8 cellular contexts compared by ENCODE assay signal in genomic region chr20:50957276-50957675, GRCh38. TPM values are rescaled to one million over a fixed set of nuclear protein-coding genes. Genes with fewer than 3 reads are reported as not detected.
A peak's percentile ranks its signal among the peaks of the same experiment; 100 is the strongest.
DNase-seq lines count a peak whose midpoint lies in the region; ATAC-seq and TF ChIP-seq lines count a peak whose summit lies in the region.

No MANE protein-coding gene starts in this region.

- peaks cover 30% of the 10 kb centered on the region for H3K36me3 Mint-ChIP-seq in osteocyte (ENCODE audit: unreplicated experiment)

- peaks cover 83% of the 10 kb centered on the region for H3K79me2 ChIP-seq in OCI-LY7 (ENCODE audit: insufficient read depth, low read depth, low read length)

- peaks cover 45% of the 10 kb centered on the region for H3K4me1 Mint-ChIP-seq in osteocyte (ENCODE audit: unreplicated experiment)

- no TSS peak for BruUV-seq in OCI-LY7 (replicated peaks; lab: Mats Ljungman, UMichigan)

- H3K9me3 Mint-ChIP-seq in osteocyte (ENCODE audit: unreplicated experiment), result peaks cover 5% of the 10 kb centered on the region

- H3K4me3 ChIP-seq in OCI-LY7 (ENCODE audit: low read depth, low read length, poor library complexity, severe bottlenecking), result peak overlapping the region; percentile 100

- intact Hi-C loops in OCI-LY7 (cut with micrococcal nuclease; ENCODE audit: unreplicated experiment), result no loop called here

- CTCF ChIA-PET in OCI-LY7 (lab: Charles Lee; ENCODE audit: unreplicated experiment), result interaction anchor here (1.7 kb wide), 1 partner anchor 28 kb away, joined by 5 read pairs; no protein-coding TSS in a partner anchor

- H2AFZ ChIP-seq in OCI-LY7 (ENCODE audit: low read length), result no peak overlapping the region

- H3K4me3 Mint-ChIP-seq in osteocyte (ENCODE audit: unreplicated experiment), result peak overlapping the region; percentile 91

- DNase-seq in DMS114 treated with DMSO at 0.1 percent for 48 hours (lab: John Stamatoyannopoulos, UW; ENCODE audit: unreplicated experiment), result peak; percentile 65
- peak; percentile 11 for DNase-seq in OCI-LY7 (ENCODE audit: low spot score)
- no peak for DNase-seq in epithelial cell of prostate (ENCODE audit: low read depth, low spot score)
- DNase-seq in osteocyte (ENCODE audit: extremely low spot score, unreplicated experiment), result no peak
- no peak for DNase-seq in SHP77 (lab: John Stamatoyannopoulos, UW)
- no peak for DNase-seq in pons (ENCODE audit: low spot score)
- DNase-seq in ecto neural progenitor cell (ENCODE audit: low spot score), result no peak

- peaks cover 63% of the 10 kb centered on the region for H3K36me3 ChIP-seq in OCI-LY7 (ENCODE audit: insufficient read depth, low read length)

- peak overlapping the region; percentile 100 for H3K27ac Mint-ChIP-seq in osteocyte (ENCODE audit: unreplicated experiment)

- peaks cover 44% of the 10 kb centered on the region for H3K4me1 ChIP-seq in OCI-LY7 (ENCODE audit: insufficient read depth, low read length, poor library complexity, severe bottlenecking)

- TF ChIP-seq CTCF in OCI-LY7 (conservative IDR thresholded peaks at IDR 0.05; ENCODE audit: low read length), result no peak
- TF ChIP-seq CTCF in osteocyte (IDR thresholded peaks at IDR 0.05), result no peak

- no peaks in the 10 kb centered on the region for H3K9me3 ChIP-seq in OCI-LY7 (ENCODE audit: low read length)

- H3K4me2 ChIP-seq in OCI-LY7 (ENCODE audit: low read length), result peak overlapping the region; percentile 99

- POLR2A ChIA-PET in OCI-LY7 (lab: Charles Lee), result interaction anchor here (0.7 to 1.5 kb wide), 4 partner anchors 15 to 147 kb away, joined by 3 to 5 read pairs (median 4); partner anchors contain the start of gene ADNP

- no peak for ATAC-seq in GM18873 (IDR thresholded peaks at IDR 0.05; ENCODE audit: low FRiP score, unreplicated experiment)

- no peaks in the 10 kb centered on the region for H3K9me2 ChIP-seq in OCI-LY7 (ENCODE audit: insufficient read depth, low read length)

- no peaks in the 10 kb centered on the region for H3K27me3 Mint-ChIP-seq in osteocyte (ENCODE audit: unreplicated experiment)

- H3K27ac ChIP-seq in OCI-LY7 (ENCODE audit: low read depth, low read length, poor library complexity, severe bottlenecking) (peak overlapping the region; percentile 64), epithelial cell of prostate (peak overlapping the region; percentile 75)

- H4K20me1 ChIP-seq in OCI-LY7 (ENCODE audit: insufficient read depth, low read length), result peaks cover 45% of the 10 kb centered on the region

RNA-seq across cellular contexts. Expression of gene DPM1, which starts 1.1 kb away (rescaled TPM):
- 60.2 and 70.1 TPM in 2 replicates for total RNA-seq in OCI-LY7 (2014; rRNA removed; shearing (Covaris generic))
- total RNA-seq in OCI-LY7 (2022), result 68.2 and 71.2 TPM in 2 replicates
- total RNA-seq in osteocyte, result 32.7 and 37.7 TPM in 2 replicates

RNA-seq across cellular contexts. Expression of gene MOCS3, which starts 1.3 kb away (rescaled TPM):
- 4.8 and 7.7 TPM in 2 replicates for total RNA-seq in OCI-LY7 (2014; rRNA removed; shearing (Covaris generic))
- 5.6 and 5.8 TPM in 2 replicates for total RNA-seq in OCI-LY7 (2022)
- 5.0 and 5.5 TPM in 2 replicates for total RNA-seq in osteocyte

RNA-seq across cellular contexts. Expression of gene ADNP, which starts 26.0 kb away (rescaled TPM):
- total RNA-seq in OCI-LY7 (2014; rRNA removed; shearing (Covaris generic)), result 51.5 and 58.6 TPM in 2 replicates
- 94.9 and 105 TPM in 2 replicates for total RNA-seq in OCI-LY7 (2022)
- 67.4 and 79.6 TPM in 2 replicates for total RNA-seq in osteocyte

Comparison
In these comparisons a context has a peak if more than half of its experiments do, and no peak if none do; other contexts are left out.
1. DNase-seq: peak in DMS114 treated with DMSO at 0.1 percent for 48 hours (single experiment) and OCI-LY7 (single experiment); none in epithelial cell of prostate (single experiment), osteocyte (single experiment), SHP77 (0 of 2), pons (single experiment) and ecto neural progenitor cell (single experiment).